9 cellular contexts compared by ENCODE assay signal in the genomic region with DNA sequence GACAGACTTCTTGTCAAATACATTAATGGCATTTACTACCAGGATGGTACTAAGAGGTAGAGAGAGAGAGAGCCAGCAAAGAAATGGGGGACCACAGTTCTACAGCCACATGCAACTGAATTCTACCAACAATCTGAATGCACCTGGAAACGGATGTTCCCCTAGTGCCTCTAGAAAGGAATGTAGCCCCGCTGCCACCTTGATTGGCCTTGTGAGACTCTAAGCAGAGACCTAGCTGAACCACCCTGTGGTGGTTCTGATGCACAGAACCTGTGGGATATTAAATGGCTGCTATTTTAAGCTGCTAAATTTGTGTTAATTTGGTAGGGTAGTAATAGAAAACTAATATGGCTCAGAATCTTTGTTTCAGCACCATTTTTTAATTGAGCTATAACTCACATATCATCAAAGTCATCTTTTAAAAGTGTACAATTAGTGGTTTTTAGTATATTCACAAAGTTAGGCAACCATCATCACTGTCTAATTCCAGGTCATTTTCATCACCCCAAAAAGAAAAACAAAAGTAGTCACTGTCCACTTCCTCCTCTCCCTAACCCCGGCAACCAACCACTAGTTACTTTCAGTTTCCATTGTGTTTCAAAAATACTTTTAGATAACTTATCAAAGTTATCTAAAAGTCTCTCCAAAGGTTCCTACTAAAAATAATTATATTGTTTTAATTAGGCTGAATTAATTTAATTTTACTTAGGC. TPM values are rescaled to one million over a fixed set of nuclear protein-coding genes. Genes with fewer than 3 reads are reported as not detected.
DNase-seq lines count a peak whose midpoint lies in the region; ATAC-seq and TF ChIP-seq lines count a peak whose summit lies in the region.
"Had no signal": no experiment of that assay in that cellular context is flagged by ENCODE, and none has a peak within 500 bp of the region (broad histone marks: within the 10 kb centered on the region; RNA-seq: fewer than 3 reads in every experiment).

No MANE protein-coding gene starts in this region.

- ATAC-seq in activated CD4-positive, CD25-positive, alpha-beta regulatory T cell treated with anti-CD3 and anti-CD28 coated beads, Interleukin-2, amount 50 U/mL, for 24 hours = peak; percentile 38 to 72
- peak; percentile 84 for ATAC-seq in HG02884 (IDR thresholded peaks at IDR 0.05; ENCODE audit: unreplicated experiment)

- peak overlapping the region in 3 of 4 donors; percentile 36 to 54 (median 40) for H3K27ac ChIP-seq in Peyer's patch
- H3K27ac ChIP-seq in mesendoderm (ENCODE audit: low read depth, low read length) = no peak overlapping the region

- H3K79me1 ChIP-seq in mesendoderm (ENCODE audit: low read length) = no peaks in the 10 kb centered on the region

- no peaks in the 10 kb centered on the region for H3K79me2 ChIP-seq in mesendoderm (ENCODE audit: control insufficient read depth, insufficient read depth, low read length)

- TF ChIP-seq CTCF in Peyer's patch (IDR thresholded peaks at IDR 0.05) = no peak
- no peak for TF ChIP-seq CTCF in type B pancreatic cell (conservative IDR thresholded peaks at IDR 0.05)

- no peak overlapping the region for H3K18ac ChIP-seq in mesendoderm (ENCODE audit: low read length)

- H3K36me3 Mint-ChIP-seq in type B pancreatic cell = peaks cover 11% of the 10 kb centered on the region

- no peak overlapping the region for H4K5ac ChIP-seq in mesendoderm (ENCODE audit: low read length)

- TF ChIP-seq POLR2A in Peyer's patch (IDR thresholded peaks at IDR 0.05) = no peak

- H3K27ac Mint-ChIP-seq in type B pancreatic cell = no peak overlapping the region
- H3K27ac Mint-ChIP-seq: nephron had no signal

- H3K4me3 Mint-ChIP-seq in type B pancreatic cell = no peak overlapping the region
- H3K4me3 Mint-ChIP-seq: nephron had no signal

- H3K9ac ChIP-seq in mesendoderm (ENCODE audit: low read length) = no peak overlapping the region

- H2AK5ac ChIP-seq in mesendoderm (ENCODE audit: low read length) = no peak overlapping the region

- no peaks in the 10 kb centered on the region for H3K4me1 Mint-ChIP-seq in type B pancreatic cell (ENCODE audit: unreplicated experiment)
- H3K4me1 Mint-ChIP-seq: nephron had no signal

- no peak overlapping the region for H3K4me3 ChIP-seq in Peyer's patch
- H3K4me3 ChIP-seq in mesendoderm (ENCODE audit: low read length) = no peak overlapping the region

- H3K4me1 ChIP-seq in Peyer's patch (peaks cover 0 to 7% (median 0%) of the 10 kb centered on the region in 4 donors), mesendoderm (ENCODE audit: control insufficient read depth, low read depth, low read length) (no peaks in the 10 kb centered on the region)

- H3K27me3 ChIP-seq in Peyer's patch = no peaks in the 10 kb centered on the region
- no peaks in the 10 kb centered on the region for H3K27me3 ChIP-seq in mesendoderm (ENCODE audit: insufficient read depth, low read length, poor library complexity)

- no peak overlapping the region for H3K23ac ChIP-seq in mesendoderm (ENCODE audit: low read length)

- no peak overlapping the region for H2BK5ac ChIP-seq in mesendoderm (ENCODE audit: low read length)

- H3K9me3 Mint-ChIP-seq in type B pancreatic cell = no peaks in the 10 kb centered on the region
- H3K9me3 Mint-ChIP-seq: nephron had no signal

- H3K9me3 ChIP-seq in Peyer's patch = no peaks in the 10 kb centered on the region

- no peak overlapping the region for H3K4ac ChIP-seq in mesendoderm (ENCODE audit: low read depth, low read length)

- H3K4me2 ChIP-seq in mesendoderm (ENCODE audit: low read length) = no peak overlapping the region

- no CpG with 5 or more reads among the region's 3 CpGs for WGBS in mesendoderm (ENCODE audit: extremely low coverage, insufficient coverage, low lambda C conversion rate)

- no peak overlapping the region for H4K8ac ChIP-seq in mesendoderm (ENCODE audit: low read depth, low read length)

- no peaks in the 10 kb centered on the region for H3K27me3 Mint-ChIP-seq in type B pancreatic cell

- no peak for DNase-seq in activated CD4-positive, CD25-positive, alpha-beta regulatory T cell (lab: John Stamatoyannopoulos, UW)
- no peak for DNase-seq in Peyer's patch
- DNase-seq in mesendoderm = peak; percentile 15
- no peak for DNase-seq in DMS79 (lab: John Stamatoyannopoulos, UW)
- DNase-seq in type B pancreatic cell (ENCODE audit: extremely low spot score, unreplicated experiment) = no peak
- DNase-seq in OCI-M2 (lab: John Stamatoyannopoulos, UW; ENCODE audit: unreplicated experiment) = no peak

- no peak overlapping the region for H2BK120ac ChIP-seq in mesendoderm (ENCODE audit: low read depth, low read length)

- no peak overlapping the region for H3K56ac ChIP-seq in mesendoderm (ENCODE audit: low read length)

- no peak overlapping the region for H2BK15ac ChIP-seq in mesendoderm (replicated peaks; ENCODE audit: low read depth)

- peaks cover 0 to 21% (median 0%) of the 10 kb centered on the region in 3 donors for H3K36me3 ChIP-seq in Peyer's patch
- H3K36me3 ChIP-seq in mesendoderm (ENCODE audit: control insufficient read depth, insufficient read depth, low read length) = no peaks in the 10 kb centered on the region

RNA-seq across cellular contexts. Expression of a gene that starts 51.7 kb away (rescaled TPM):
- total RNA-seq in Peyer's patch = 10 to 100 TPM; 14.0 to 65.2 (median 21.3) TPM
- polyA plus RNA-seq in mesendoderm (2013, experiment 1 of 2) = 3.2 TPM
- 2.4 TPM for polyA plus RNA-seq in mesendoderm (2013, experiment 2 of 2)
- 21.4 and 23.1 TPM in 2 replicates for total RNA-seq in type B pancreatic cell (ENCODE audit: low replicate concordance)
